In genomic region chr4:2060578-2061207, GRCh38 we compare ENCODE assay signal across 10 cellular contexts. TPM values are rescaled to one million over a fixed set of nuclear protein-coding genes. Genes with fewer than 3 reads are reported as not detected.
DNase-seq lines count a peak whose midpoint lies in the region; ATAC-seq lines count a peak whose summit lies in the region.
"Had no signal": no experiment of that assay in that cellular context is flagged by ENCODE, and none has a peak within 500 bp of the region (broad histone marks: within the 10 kb centered on the region; RNA-seq: fewer than 3 reads in every experiment).

No MANE protein-coding gene starts in this region.

- H3K4me1 ChIP-seq in neuron (ENCODE audit: insufficient read depth, low read length) = peaks cover 26% of the 10 kb centered on the region

- no peaks in the 10 kb centered on the region for H3K9me3 ChIP-seq in neuron (ENCODE audit: low read length)

- ATAC-seq in GM19395 (IDR thresholded peaks at IDR 0.05; ENCODE audit: unreplicated experiment) (no peak), HG02885 (IDR thresholded peaks at IDR 0.05; ENCODE audit: poor library complexity, unreplicated experiment) (no peak)
- ATAC-seq: naive thymus-derived CD4-positive, alpha-beta T cell had no signal

- intact Hi-C loops in activated T-helper 1 cell treated with anti-CD3 and anti-CD28 coated beads, Interleukin-12 subunit alpha, Interleukin-12 subunit beta, Interleukin-2, Interleukin-4 antibody, amounts not matched to agents 30 ng/mL and 10 ng/mL and 1 ng/mL, durations not matched to agents 14 hours and 24 hours and 36 hours (cut with micrococcal nuclease) = no loop called here

- peaks cover 37% of the 10 kb centered on the region for H3K36me3 ChIP-seq in neuron (ENCODE audit: insufficient read depth, low read length)

- H2AFZ ChIP-seq in neuron (ENCODE audit: low read depth, low read length) = no peak overlapping the region

- peak; percentile 94 for DNase-seq in DMS53 (lab: John Stamatoyannopoulos, UW)
- DNase-seq in NCI-H774 (lab: John Stamatoyannopoulos, UW) = peak; percentile 20
- no peak for DNase-seq in activated T-helper 1 cell treated with anti-CD3 and anti-CD28 coated beads, Interleukin-12 subunit alpha, Interleukin-12 subunit beta, Interleukin-2, Interleukin-4 antibody, amounts not matched to agents 30 ng/mL and 10 ng/mL and 1 ng/mL, durations not matched to agents 14 hours and 24 hours and 36 hours (ENCODE audit: low spot score)
- no peak for DNase-seq in GF-D8 (lab: John Stamatoyannopoulos, UW)
- DNase-seq: CD4-positive, CD25-positive, alpha-beta regulatory T cell; naive thymus-derived CD4-positive, alpha-beta T cell had no signal

- peaks cover 30% of the 10 kb centered on the region for H3K27me3 Mint-ChIP-seq in activated T-helper 1 cell treated with anti-CD3 and anti-CD28 coated beads, Interleukin-12 subunit alpha, Interleukin-12 subunit beta, Interleukin-2, Interleukin-4 antibody, amounts not matched to agents 30 ng/mL and 10 ng/mL and 1 ng/mL, durations not matched to agents 14 hours and 24 hours and 36 hours (ENCODE audit: insufficient read depth)

- H3K27me3 ChIP-seq in neuron (ENCODE audit: insufficient read depth, low read length) = no peaks in the 10 kb centered on the region

- no peaks in the 10 kb centered on the region for H3K4me1 Mint-ChIP-seq in activated T-helper 1 cell treated with anti-CD3 and anti-CD28 coated beads, Interleukin-12 subunit alpha, Interleukin-12 subunit beta, Interleukin-2, Interleukin-4 antibody, amounts not matched to agents 30 ng/mL and 10 ng/mL and 1 ng/mL, durations not matched to agents 14 hours and 24 hours and 36 hours (ENCODE audit: low read depth)

- H3K4me3 ChIP-seq in iPS-11a (ENCODE audit: low read depth, low read length) (peak overlapping the region; percentile 8), neuron (ENCODE audit: low read length) (peak overlapping the region; percentile 73)

- H3K4me3 Mint-ChIP-seq in activated T-helper 1 cell treated with anti-CD3 and anti-CD28 coated beads, Interleukin-12 subunit alpha, Interleukin-12 subunit beta, Interleukin-2, Interleukin-4 antibody, amounts not matched to agents 30 ng/mL and 10 ng/mL and 1 ng/mL, durations not matched to agents 14 hours and 24 hours and 36 hours = no peak overlapping the region

- no peak overlapping the region for H3K27ac Mint-ChIP-seq in activated T-helper 1 cell treated with anti-CD3 and anti-CD28 coated beads, Interleukin-12 subunit alpha, Interleukin-12 subunit beta, Interleukin-2, Interleukin-4 antibody, amounts not matched to agents 30 ng/mL and 10 ng/mL and 1 ng/mL, durations not matched to agents 14 hours and 24 hours and 36 hours
- H3K27ac Mint-ChIP-seq: CD4-positive, CD25-positive, alpha-beta regulatory T cell; naive thymus-derived CD4-positive, alpha-beta T cell had no signal

- H3K36me3 Mint-ChIP-seq in activated T-helper 1 cell treated with anti-CD3 and anti-CD28 coated beads, Interleukin-12 subunit alpha, Interleukin-12 subunit beta, Interleukin-2, Interleukin-4 antibody, amounts not matched to agents 30 ng/mL and 10 ng/mL and 1 ng/mL, durations not matched to agents 14 hours and 24 hours and 36 hours (ENCODE audit: low read depth) = no peaks in the 10 kb centered on the region
- H3K36me3 Mint-ChIP-seq: CD4-positive, CD25-positive, alpha-beta regulatory T cell; naive thymus-derived CD4-positive, alpha-beta T cell had no signal

- no peaks in the 10 kb centered on the region for H3K9me3 Mint-ChIP-seq in activated T-helper 1 cell treated with anti-CD3 and anti-CD28 coated beads, Interleukin-12 subunit alpha, Interleukin-12 subunit beta, Interleukin-2, Interleukin-4 antibody, amounts not matched to agents 30 ng/mL and 10 ng/mL and 1 ng/mL, durations not matched to agents 14 hours and 24 hours and 36 hours
- H3K9me3 Mint-ChIP-seq: naive thymus-derived CD4-positive, alpha-beta T cell had no signal

RNA-seq across cellular contexts. Expression of gene NAT8L, which starts 1.6 kb away (rescaled TPM):
- 7.4 and 8.0 TPM in 2 replicates for total RNA-seq in activated T-helper 1 cell treated with anti-CD3 and anti-CD28 coated beads, Interleukin-12 subunit alpha, Interleukin-12 subunit beta, Interleukin-2, Interleukin-4 antibody, amounts not matched to agents 30 ng/mL and 10 ng/mL and 1 ng/mL, durations not matched to agents 14 hours and 24 hours and 36 hours

RNA-seq across cellular contexts. Expression of gene NELFA, which starts 51.9 kb away (rescaled TPM):
- total RNA-seq in activated T-helper 1 cell treated with anti-CD3 and anti-CD28 coated beads, Interleukin-12 subunit alpha, Interleukin-12 subunit beta, Interleukin-2, Interleukin-4 antibody, amounts not matched to agents 30 ng/mL and 10 ng/mL and 1 ng/mL, durations not matched to agents 14 hours and 24 hours and 36 hours = 52.9 and 55.4 TPM in 2 replicates

Comparison
In these comparisons a context has a peak if more than half of its experiments do, and no peak if none do; other contexts are left out.
1. DNase-seq: peak in DMS53 (single experiment) and NCI-H774 (single experiment); none in activated T-helper 1 cell treated with anti-CD3 and anti-CD28 coated beads, Interleukin-12 subunit alpha, Interleukin-12 subunit beta, Interleukin-2, Interleukin-4 antibody, amounts not matched to agents 30 ng/mL and 10 ng/mL and 1 ng/mL, durations not matched to agents 14 hours and 24 hours and 36 hours (single experiment) and GF-D8 (single experiment).